ENCODE assay signal across 8 cellular contexts in the genomic region with DNA sequence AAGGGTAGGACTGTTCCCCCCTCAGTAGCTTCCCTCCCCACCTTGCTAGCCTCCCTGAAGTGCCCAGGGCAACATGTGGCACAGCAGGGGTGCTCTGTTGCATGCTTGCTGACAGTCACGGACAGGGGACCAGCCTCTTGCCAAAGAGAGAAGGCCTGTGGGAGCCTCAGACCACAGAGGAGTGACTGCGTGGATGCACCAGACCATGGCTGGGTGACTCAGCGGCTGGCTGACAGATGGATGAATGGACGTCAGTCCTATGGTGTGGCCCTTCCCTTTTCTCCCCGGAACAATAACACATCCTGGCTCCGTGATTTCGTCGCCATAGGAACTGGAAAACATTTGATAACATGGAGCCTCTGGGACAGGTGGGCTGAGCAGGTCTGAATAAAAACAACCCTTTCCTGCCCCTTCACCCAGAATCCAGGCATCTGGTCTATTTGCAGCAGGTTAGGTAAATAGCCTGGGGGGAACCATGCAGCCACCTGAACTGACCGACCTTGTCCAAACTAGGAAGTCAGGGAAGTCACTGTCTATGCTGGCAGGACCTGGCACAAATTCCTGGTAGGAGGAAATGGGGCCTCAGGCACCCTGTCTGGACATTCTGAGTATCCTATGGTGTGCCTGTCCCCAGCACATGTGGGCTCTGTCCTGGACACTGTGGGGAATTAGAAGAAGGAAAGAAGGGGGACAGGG. TPM values are rescaled to one million over a fixed set of nuclear protein-coding genes. Genes with fewer than 3 reads are reported as not detected.
A peak's percentile ranks its signal among the peaks of the same experiment; 100 is the strongest.
DNase-seq lines count a peak whose midpoint lies in the region; ATAC-seq and TF ChIP-seq lines count a peak whose summit lies in the region.

No MANE protein-coding gene starts in this region.

- no peak for TF ChIP-seq CTCF in esophagus squamous epithelium (IDR thresholded peaks at IDR 0.05)

- H3K27me3 ChIP-seq in esophagus squamous epithelium: no peaks in the 10 kb centered on the region

- DNase-seq in DMS153 (lab: John Stamatoyannopoulos, UW) (peak; percentile 98), HS-27A (ENCODE audit: low read depth) (peak; percentile 64), RPMI7951 (ENCODE audit: low read depth) (peak; percentile 97), esophagus squamous epithelium (lab: John Stamatoyannopoulos, UW) (peak; percentile 5), posterior vena cava (ENCODE audit: low spot score) (peak; percentile 92), DMS114 treated with DMSO at 0.1 percent for 48 hours (lab: John Stamatoyannopoulos, UW; ENCODE audit: unreplicated experiment) (no peak)

- no peaks in the 10 kb centered on the region for H3K36me3 ChIP-seq in esophagus squamous epithelium

- intact Hi-C loops in esophagus squamous epithelium (cut with DNase I) (loop anchor here (10.0 kb wide), 1 partner anchor 299 kb away; no protein-coding TSS in a partner anchor), posterior vena cava (cut with DNase I) (loop anchor here in 1 of 2 donors (10.0 kb wide), 1 partner anchor 69 kb away; no protein-coding TSS in a partner anchor)

- ATAC-seq in GM19397 (IDR thresholded peaks at IDR 0.05; ENCODE audit: unreplicated experiment): no peak
- no peak for ATAC-seq in HG02571 (IDR thresholded peaks at IDR 0.05; ENCODE audit: unreplicated experiment)

- peaks cover 3 to 26% (median 8%) of the 10 kb centered on the region in 3 donors for H3K4me1 ChIP-seq in esophagus squamous epithelium

- no peak overlapping the region for H3K27ac ChIP-seq in esophagus squamous epithelium

- TF ChIP-seq POLR2A in esophagus squamous epithelium (IDR thresholded peaks at IDR 0.05): no peak

- no peaks in the 10 kb centered on the region for H3K9me3 ChIP-seq in esophagus squamous epithelium

- H3K4me3 ChIP-seq in esophagus squamous epithelium: no peak overlapping the region

- 20 to 40% methylated on average over 1 to 2 of the region's 9 CpGs for WGBS in esophagus squamous epithelium, 2 donors

RNA-seq across cellular contexts. Expression of gene NENF, which starts 53.3 kb away (rescaled TPM):
- 52.7 and 54.1 TPM in 2 replicates for total RNA-seq in RPMI7951 (2014; rRNA removed; shearing (Covaris generic))
- 10 to 100 TPM; 31.0 to 65.8 (median 42.0) TPM for total RNA-seq in esophagus squamous epithelium
- 100 to 1,000 TPM in 1 of 2 donors, 10 to 100 TPM in 1; 95.2 to 100 TPM for total RNA-seq in posterior vena cava
